ENCODE assay signal across 1 cellular context in the genomic region with DNA sequence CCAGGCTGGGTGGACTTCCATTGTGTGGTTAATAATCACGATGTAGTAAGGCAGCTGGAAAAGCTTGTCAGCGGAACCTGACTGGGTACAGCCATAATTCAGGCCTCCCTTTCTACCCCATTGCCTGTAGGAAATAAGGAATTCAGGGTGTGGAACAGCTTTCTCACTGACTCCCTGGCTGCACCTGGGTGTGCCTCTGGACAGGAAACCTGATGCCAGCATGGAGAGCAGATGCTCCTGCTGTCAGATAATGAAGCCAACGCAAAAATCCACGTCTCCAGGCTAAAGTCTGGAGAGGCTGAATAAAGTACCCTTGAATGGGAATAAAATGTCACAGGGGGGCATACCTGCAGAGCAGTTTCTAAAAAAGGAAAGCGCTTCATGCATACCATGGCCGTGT.
TF ChIP-seq lines count a peak whose summit lies in the region.

No MANE protein-coding gene starts in this region.

TF ChIP-seq in WTC11, 78 proteins besides CTCF, POLR2A, EP300 and RAD21 (continued from another document):
- TF ChIP-seq AFF4 (CRISPR knock-in tag; IDR thresholded peaks at IDR 0.05; ENCODE audit: borderline replicate concordance), result no peak
- TF ChIP-seq SMAD3 (CRISPR knock-in tag; IDR thresholded peaks at IDR 0.05; ENCODE audit: borderline replicate concordance), result no peak
- no peak for TF ChIP-seq ZNF121 (CRISPR knock-in tag; IDR thresholded peaks at IDR 0.05)
